ENCODE assay signal across 14 cellular contexts in the genomic region with DNA sequence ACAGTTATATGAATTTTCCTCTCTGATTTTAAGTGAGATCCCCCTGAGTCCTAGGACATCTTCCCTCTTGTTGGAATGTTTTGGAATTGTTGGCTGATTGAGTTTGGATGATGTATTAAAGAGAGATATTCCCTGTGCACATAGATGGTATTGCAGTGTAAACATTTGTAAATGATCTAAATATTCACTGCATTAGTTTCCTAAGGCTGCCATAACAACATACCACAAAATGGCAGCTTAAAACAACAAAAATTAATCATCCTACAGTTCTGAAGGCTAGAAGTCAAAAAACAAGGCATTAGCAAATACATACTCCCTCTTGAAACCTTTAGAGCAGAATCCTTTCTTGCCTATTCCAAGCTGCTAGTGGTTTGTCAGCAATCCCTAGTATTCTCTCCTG. TPM values are rescaled to one million over a fixed set of nuclear protein-coding genes. Genes with fewer than 3 reads are reported as not detected.
DNase-seq lines count a peak whose midpoint lies in the region; ATAC-seq and TF ChIP-seq lines count a peak whose summit lies in the region.
"Had no signal": no experiment of that assay in that cellular context is flagged by ENCODE, and none has a peak within 500 bp of the region (broad histone marks: within the 10 kb centered on the region; RNA-seq: fewer than 3 reads in every experiment).

No MANE protein-coding gene starts in this region.

- peaks cover 58% of the 10 kb centered on the region for H3K4me1 Mint-ChIP-seq in HFFc6 (ENCODE audit: low read depth)
- no peaks in the 10 kb centered on the region for H3K4me1 Mint-ChIP-seq in stimulated activated naive B cell treated with anti-CD40 and anti-IgM and Interleukin-4, amounts not matched to agents 10 μg/mL and 1 μg/mL and 100 μg/mL, for 72 hours
- H3K4me1 Mint-ChIP-seq in glutamatergic neuron (ENCODE audit: low read depth, unreplicated experiment), result no peaks in the 10 kb centered on the region
- H3K4me1 Mint-ChIP-seq: CD14-positive monocyte; CD8-positive, alpha-beta memory T cell had no signal

- TF ChIP-seq CTCF in HFFc6 (IDR thresholded peaks at IDR 0.05) (peak; percentile 18; the same call in 1 of the 2 replicates), choroid plexus epithelial cell (conservative IDR thresholded peaks at IDR 0.05; ENCODE audit: low read depth, low read length) (no peak), glutamatergic neuron (IDR thresholded peaks at IDR 0.05; ENCODE audit: partially characterized antibody, unreplicated experiment) (no peak)

- no peak overlapping the region for H3K4me3 ChIP-seq in choroid plexus epithelial cell (ENCODE audit: low read depth, low read length)
- H3K4me3 ChIP-seq: A549, HAP-1 had no signal

- ATAC-seq in stimulated activated naive B cell treated with anti-CD40 and anti-IgM and Interleukin-4, amounts not matched to agents 10 μg/mL and 1 μg/mL and 100 μg/mL, for 72 hours (replicated peaks), result no peak
- ATAC-seq: A549 had no signal

- H3K4me3 Mint-ChIP-seq in HFFc6 (peak overlapping the region; percentile 1; the same call in 1 of the 2 replicates), glutamatergic neuron (ENCODE audit: unreplicated experiment) (no peak overlapping the region)
- H3K4me3 Mint-ChIP-seq in stimulated activated naive B cell treated with anti-CD40 and anti-IgM and Interleukin-4, amounts not matched to agents 10 μg/mL and 1 μg/mL and 100 μg/mL, for 72 hours, result no peak overlapping the region
- H3K4me3 Mint-ChIP-seq: CD14-positive monocyte; CD8-positive, alpha-beta memory T cell had no signal

- H3K27ac Mint-ChIP-seq in HFFc6 (peak overlapping the region; percentile 63; the same call in 1 of the 2 replicates), glutamatergic neuron (ENCODE audit: unreplicated experiment) (no peak overlapping the region)
- H3K27ac Mint-ChIP-seq in stimulated activated naive B cell treated with anti-CD40 and anti-IgM and Interleukin-4, amounts not matched to agents 10 μg/mL and 1 μg/mL and 100 μg/mL, for 72 hours, result no peak overlapping the region
- H3K27ac Mint-ChIP-seq: CD14-positive monocyte; CD8-positive, alpha-beta memory T cell had no signal

- H3K27me3 Mint-ChIP-seq in HFFc6 (ENCODE audit: insufficient read depth), result 0 out of 2 replicates have a peak, but pooled peaks cover 1% of the 10 kb centered on the region
- no peaks in the 10 kb centered on the region for H3K27me3 Mint-ChIP-seq in stimulated activated naive B cell treated with anti-CD40 and anti-IgM and Interleukin-4, amounts not matched to agents 10 μg/mL and 1 μg/mL and 100 μg/mL, for 72 hours
- no peaks in the 10 kb centered on the region for H3K27me3 Mint-ChIP-seq in glutamatergic neuron (ENCODE audit: unreplicated experiment)
- H3K27me3 Mint-ChIP-seq: CD8-positive, alpha-beta memory T cell had no signal

- H3K36me3 Mint-ChIP-seq in HFFc6 (ENCODE audit: low read depth), result peaks cover 10% of the 10 kb centered on the region; the same call in 1 of the 2 replicates
- H3K36me3 Mint-ChIP-seq in stimulated activated naive B cell treated with anti-CD40 and anti-IgM and Interleukin-4, amounts not matched to agents 10 μg/mL and 1 μg/mL and 100 μg/mL, for 72 hours, result no peaks in the 10 kb centered on the region
- no peaks in the 10 kb centered on the region for H3K36me3 Mint-ChIP-seq in glutamatergic neuron (ENCODE audit: unreplicated experiment)
- H3K36me3 Mint-ChIP-seq: CD14-positive monocyte; CD8-positive, alpha-beta memory T cell had no signal

- DNase-seq in HFFc6 (peak; percentile 46), choroid plexus epithelial cell (ENCODE audit: low read depth) (peak; percentile 13), kidney glomerular epithelial cell (lab: John Stamatoyannopoulos, UW) (peak; percentile 15), glutamatergic neuron (no peak), nucleus accumbens (lab: John Stamatoyannopoulos, UW) (no peak)
- DNase-seq in stimulated activated naive B cell treated with anti-CD40 and anti-IgM and Interleukin-4, amounts not matched to agents 10 μg/mL and 1 μg/mL and 100 μg/mL, for 72 hours, result no peak
- no peak for DNase-seq in activated CD8-positive, alpha-beta memory T cell treated with anti-CD3 and anti-CD28 coated beads, Interleukin-2, amount 50 U/mL, for 4 hours
- DNase-seq: Caco-2; CD8-positive, alpha-beta memory T cell; GOT3 had no signal

- H3K9me3 Mint-ChIP-seq in HFFc6, result no peaks in the 10 kb centered on the region
- H3K9me3 Mint-ChIP-seq in stimulated activated naive B cell treated with anti-CD40 and anti-IgM and Interleukin-4, amounts not matched to agents 10 μg/mL and 1 μg/mL and 100 μg/mL, for 72 hours, result peaks cover 3% of the 10 kb centered on the region in 2 donors
- no peaks in the 10 kb centered on the region for H3K9me3 Mint-ChIP-seq in glutamatergic neuron (ENCODE audit: unreplicated experiment)

RNA-seq across cellular contexts. Expression of gene MROH2B, which starts 38.0 kb away (rescaled TPM):
- not detected for total RNA-seq in HFFc6 (2021; fragmentation: NEBNext Ultra II Directional; extraction: Animal tissue kit (Norgen Biotek cat#: 25700))
- not detected for total RNA-seq in glutamatergic neuron (ENCODE audit: unreplicated experiment)
- total RNA-seq: Caco-2; CD8-positive, alpha-beta memory T cell; HT-29 had no signal

Comparison
In these comparisons a context has a peak if more than half of its experiments do, and no peak if none do; other contexts are left out.
1. DNase-seq: peak in HFFc6 (single experiment), choroid plexus epithelial cell (single experiment) and kidney glomerular epithelial cell (single experiment); none in stimulated activated naive B cell treated with anti-CD40 and anti-IgM and Interleukin-4, amounts not matched to agents 10 μg/mL and 1 μg/mL and 100 μg/mL, for 72 hours (single experiment), activated CD8-positive, alpha-beta memory T cell treated with anti-CD3 and anti-CD28 coated beads, Interleukin-2, amount 50 U/mL, for 4 hours (single experiment), glutamatergic neuron (single experiment) and nucleus accumbens (0 of 56).